Comparison of ENCODE assay signal across 20 cellular contexts in genomic region chr9:83646500-83647239, GRCh38. TPM values are rescaled to one million over a fixed set of nuclear protein-coding genes. Genes with fewer than 3 reads are reported as not detected.
A peak's percentile ranks its signal among the peaks of the same experiment; 100 is the strongest.
DNase-seq lines count a peak whose midpoint lies in the region; ATAC-seq, FAIRE-seq and TF ChIP-seq lines count a peak whose summit lies in the region.
"Had no signal": no experiment of that assay in that cellular context is flagged by ENCODE, and none has a peak within 500 bp of the region (broad histone marks: within the 10 kb centered on the region; RNA-seq: fewer than 3 reads in every experiment).

No MANE protein-coding gene starts in this region.

- H3K27ac Mint-ChIP-seq in T-helper 17 cell, result peak overlapping the region; percentile 72
- H3K27ac Mint-ChIP-seq in stimulated activated effector memory CD8-positive, alpha-beta T cell treated with anti-CD3 and anti-CD28 coated beads, Interleukin-12 subunit alpha, Interleukin-12 subunit beta, amount 100 ng/mL, for 72 hours, result peak overlapping the region; percentile 54
- H3K27ac Mint-ChIP-seq: B cell had no signal

- CTCF ChIA-PET in HepG2 (lab: Yijun Ruan, JAX; ENCODE audit: low intra/inter-chr PET ratio, low total read pairs), result interaction anchor here (3.8 kb wide), 1 partner anchor 25 kb away, joined by 51 read pairs; the partner anchor contains the start of gene IDNK

- H3K4me1 ChIP-seq in HepG2 (ENCODE audit: insufficient read depth, low read length), result no peaks in the 10 kb centered on the region
- H3K4me1 ChIP-seq in right lobe of liver, result no peaks in the 10 kb centered on the region
- no peaks in the 10 kb centered on the region for H3K4me1 ChIP-seq in suprapubic skin

- TF ChIP-seq POLR2A in HepG2 (IDR thresholded peaks at IDR 0.05; ENCODE audit: insufficient read depth in 1 of 2, low read depth in 2 of 2, low read length in 2 of 2), result no peak
- no peak for TF ChIP-seq POLR2A in right lobe of liver (IDR thresholded peaks at IDR 0.05)
- TF ChIP-seq POLR2A in suprapubic skin (IDR thresholded peaks at IDR 0.05), result no peak

- no peak overlapping the region for H2AFZ ChIP-seq in HepG2 (ENCODE audit: low read length)

- no peaks in the 10 kb centered on the region for H3K27me3 ChIP-seq in HepG2 (ENCODE audit: control insufficient read depth in 1 of 2, insufficient read depth in 2 of 2, low read length in 2 of 2)
- H3K27me3 ChIP-seq in right lobe of liver, result no peaks in the 10 kb centered on the region
- H3K27me3 ChIP-seq in suprapubic skin, result no peaks in the 10 kb centered on the region
- H3K27me3 ChIP-seq: MG63 had no signal

- intact Hi-C loops in HepG2 (cut with micrococcal nuclease; ENCODE audit: unreplicated experiment) (no loop called here), right lobe of liver (cut with DNase I) (no loop called here)

- FAIRE-seq in HepG2 (lab: Jason Lieb, UNC), result no peak
- FAIRE-seq: G401.6, GM18507 had no signal

- no peaks in the 10 kb centered on the region for H3K9me3 ChIP-seq in HepG2 (ENCODE audit: low read length)
- H3K9me3 ChIP-seq in right lobe of liver, result no peaks in the 10 kb centered on the region
- no peaks in the 10 kb centered on the region for H3K9me3 ChIP-seq in T-helper 17 cell (ENCODE audit: control insufficient read depth, low read length, poor library complexity, severe bottlenecking)
- H3K9me3 ChIP-seq in suprapubic skin, result no peaks in the 10 kb centered on the region
- H3K9me3 ChIP-seq: MG63 had no signal

- H3K4me3 ChIP-seq in HepG2 (replicated peaks in 1 of 3; ENCODE audit: insufficient read depth in 1 of 3, low read depth in 2 of 3, low read length in 3 of 3), result no peak overlapping the region
- H3K4me3 ChIP-seq in right lobe of liver, result no peak overlapping the region
- H3K4me3 ChIP-seq in suprapubic skin, result no peak overlapping the region
- H3K4me3 ChIP-seq: MG63 had no signal

- H3K9ac ChIP-seq in HepG2 (ENCODE audit: insufficient read depth, low read depth, low read length), result no peak overlapping the region

- H3K36me3 ChIP-seq in HepG2 (replicated peaks in 1 of 2; ENCODE audit: control insufficient read depth in 1 of 2, insufficient read depth in 2 of 2, low read length in 2 of 2) (peaks cover 0 to 6% of the 10 kb centered on the region in 2 experiments; a peak in 3 of 5 replicates), right lobe of liver (peaks cover 0 to 7% (median 1%) of the 10 kb centered on the region in 4 donors), suprapubic skin (peaks cover 40% of the 10 kb centered on the region)
- H3K36me3 ChIP-seq: MG63 had no signal

- ATAC-seq in HepG2 (no peak), right lobe of liver (no peak), T-helper 17 cell (no peak)
- no peak for ATAC-seq in stimulated activated effector memory CD8-positive, alpha-beta T cell treated with anti-CD3 and anti-CD28 coated beads, Interleukin-12 subunit alpha, Interleukin-12 subunit beta, amount 100 ng/mL, for 72 hours
- ATAC-seq: PC-3 had no signal

- H3K4me2 ChIP-seq in HepG2 (ENCODE audit: low read depth, low read length), result no peak overlapping the region

- no peaks in the 10 kb centered on the region for H4K20me1 ChIP-seq in HepG2 (ENCODE audit: insufficient read depth, low read length)

- H3K27ac ChIP-seq in HepG2 (ENCODE audit: extremely low read length, insufficient read depth, low read length) (no peak overlapping the region), right lobe of liver (no peak overlapping the region), suprapubic skin (no peak overlapping the region)

- H3K27me3 Mint-ChIP-seq in T-helper 17 cell, result no peaks in the 10 kb centered on the region
- H3K27me3 Mint-ChIP-seq: B cell had no signal

- WGBS in HepG2 (ENCODE audit: low lambda C conversion rate), result 98% methylated on average over 6 of the region's 8 CpGs
- 93% methylated on average over 4 of the region's 8 CpGs for WGBS in right lobe of liver (ENCODE audit: insufficient coverage, low coverage, low lambda C conversion rate, missing lambda C conversion rate)
- 85% methylated on average over 8 of the region's 8 CpGs for WGBS in suprapubic skin

- DNase-seq in HepG2 (ENCODE audit: low spot score), result no peak
- DNase-seq in right lobe of liver, result no peak
- no peak for DNase-seq in T-helper 17 cell
- DNase-seq in globus pallidus (ENCODE audit: low spot score), result peak; percentile 5
- DNase-seq in stimulated activated effector memory CD8-positive, alpha-beta T cell treated with anti-CD3 and anti-CD28 coated beads, Interleukin-12 subunit alpha, Interleukin-12 subunit beta, amount 100 ng/mL, for 72 hours (ENCODE audit: low spot score in 2 of 2), result no peak
- no peak for DNase-seq in activated CD8-positive, alpha-beta memory T cell treated with anti-CD3 and anti-CD28 coated beads, Interleukin-2, amount 50 U/mL, for 4 hours
- DNase-seq in suprapubic skin (ENCODE audit: low spot score in 2 of 2), result no peak
- no peak for DNase-seq in AML-193 (lab: John Stamatoyannopoulos, UW)
- DNase-seq: GOT3, Kasumi-1, MG63, NCI-H1417, NCI-H187, NCI-H446, NCI-H526, PC-3 had no signal

- no TSS peak for BruUV-seq in HepG2 (replicated peaks; lab: Mats Ljungman, UMichigan)

- H3K4me1 Mint-ChIP-seq in T-helper 17 cell, result peaks cover 7% of the 10 kb centered on the region
- no peaks in the 10 kb centered on the region for H3K4me1 Mint-ChIP-seq in stimulated activated effector memory CD8-positive, alpha-beta T cell treated with anti-CD3 and anti-CD28 coated beads, Interleukin-12 subunit alpha, Interleukin-12 subunit beta, amount 100 ng/mL, for 72 hours
- H3K4me1 Mint-ChIP-seq: CD14-positive monocyte had no signal

- TF ChIP-seq CTCF in HepG2 (CRISPR knock-in tag; IDR thresholded peaks at IDR 0.05) (no peak), right lobe of liver (IDR thresholded peaks at IDR 0.05) (no peak), suprapubic skin (IDR thresholded peaks at IDR 0.05) (no peak)

- H3K4me3 Mint-ChIP-seq in T-helper 17 cell, result no peak overlapping the region
- no peak overlapping the region for H3K4me3 Mint-ChIP-seq in stimulated activated effector memory CD8-positive, alpha-beta T cell treated with anti-CD3 and anti-CD28 coated beads, Interleukin-12 subunit alpha, Interleukin-12 subunit beta, amount 100 ng/mL, for 72 hours
- H3K4me3 Mint-ChIP-seq: B cell, CD14-positive monocyte had no signal

- peaks cover 5% of the 10 kb centered on the region for H3K36me3 Mint-ChIP-seq in T-helper 17 cell (ENCODE audit: low read depth)
- H3K36me3 Mint-ChIP-seq in stimulated activated effector memory CD8-positive, alpha-beta T cell treated with anti-CD3 and anti-CD28 coated beads, Interleukin-12 subunit alpha, Interleukin-12 subunit beta, amount 100 ng/mL, for 72 hours, result peaks cover 33% of the 10 kb centered on the region

- H3K79me2 ChIP-seq in HepG2 (ENCODE audit: insufficient read depth, low read length), result no peaks in the 10 kb centered on the region

- TF ChIP-seq RAD21 in HepG2 (CRISPR knock-in tag; IDR thresholded peaks at IDR 0.05), result no peak

- no peaks in the 10 kb centered on the region for H3K9me3 Mint-ChIP-seq in stimulated activated effector memory CD8-positive, alpha-beta T cell treated with anti-CD3 and anti-CD28 coated beads, Interleukin-12 subunit alpha, Interleukin-12 subunit beta, amount 100 ng/mL, for 72 hours

- in situ Hi-C loops in HepG2 (cut with HindIII; ENCODE audit: extremely low pct_ligation_motif_present, low pct_unique_long_range_greater_than_20kb), result no loop called here

- TF ChIP-seq EP300 in HepG2 (IDR thresholded peaks at IDR 0.05; ENCODE audit: low read depth in 2 of 2, low read length in 2 of 2), result no peak
- no peak for TF ChIP-seq EP300 in HepG2 (CRISPR knock-in tag; IDR thresholded peaks at IDR 0.05; ENCODE audit: borderline replicate concordance)
- TF ChIP-seq EP300 in suprapubic skin (IDR thresholded peaks at IDR 0.05), result no peak

- POLR2A ChIA-PET in HepG2 (lab: Yijun Ruan, JAX), result interaction anchor here (1.2 kb wide), 1 partner anchor 26 kb away, joined by 4 read pairs; no protein-coding TSS in a partner anchor

TF ChIP-seq in HepG2, 621 proteins besides CTCF, POLR2A, EP300 and RAD21:
- TF ChIP-seq RBM22 (optimal IDR thresholded peaks at IDR 0.05; ENCODE audit: low read length), result peak; percentile 47
- peak; percentile 84 for TF ChIP-seq HNRNPK (IDR thresholded peaks at IDR 0.05; ENCODE audit: low read depth, low read length, poor library complexity, severe bottlenecking)
- TF ChIP-seq ZNF460 (CRISPR knock-in tag; IDR thresholded peaks at IDR 0.05; ENCODE audit: borderline replicate concordance), result no peak
- 0 out of 2 replicates have a peak, but pooled peaks have one; percentile 59 for TF ChIP-seq PCBP1 (IDR thresholded peaks at IDR 0.05; ENCODE audit: borderline replicate concordance, low read depth, low read length)

RNA-seq across cellular contexts. Expression of gene IDNK, which starts 23.7 kb away (rescaled TPM):
- 4.8 and 6.3 TPM in 2 replicates for total RNA-seq in HepG2 (2016; rRNA removed; fragmentation: Illumina TruSeq; extraction: Trizol)
- 9.3 and 10.6 TPM in 2 replicates for total RNA-seq in HepG2 (2016; cell fraction: cytosol; rRNA removed; fragmentation: Illumina TruSeq; extraction: Trizol; ENCODE audit: low read depth)
- 4.5 and 4.6 TPM in 2 replicates for total RNA-seq in HepG2 (2016; cell fraction: insoluble cytoplasmic fraction; rRNA removed; fragmentation: Illumina TruSeq; extraction: Trizol)
- total RNA-seq in HepG2 (2016; cell fraction: membrane; rRNA removed; fragmentation: Illumina TruSeq; extraction: Trizol), result 9.1 and 12.0 TPM in 2 replicates
- 2.9 and 4.7 TPM in 2 replicates for total RNA-seq in HepG2 (2016; cell fraction: nucleus; rRNA removed; fragmentation: Illumina TruSeq; extraction: Trizol)
- 2.7 and 3.1 TPM in 2 replicates for polyA plus RNA-seq in HepG2 (2011; rRNA removed)
- polyA plus RNA-seq in HepG2 (2011; cell fraction: cytosol; rRNA removed), result 2.1 and 2.8 TPM in 2 replicates
- polyA plus RNA-seq in HepG2 (2011; cell fraction: nucleus; rRNA removed), result 2.7 and 3.4 TPM in 2 replicates
- polyA plus RNA-seq in HepG2 (2012), result 2.6 and 6.6 TPM in 2 replicates
- 12.6 and 13.6 TPM in 2 replicates for polyA plus RNA-seq in HepG2 (2016; cell fraction: cytosol; fragmentation: Illumina TruSeq; extraction: Trizol; ENCODE audit: low read depth)
- polyA plus RNA-seq in HepG2 (2016; cell fraction: insoluble cytoplasmic fraction; fragmentation: Illumina TruSeq; extraction: Trizol; ENCODE audit: low read depth), result 3.8 and 4.8 TPM in 2 replicates
- 8.6 and 10.0 TPM in 2 replicates for polyA plus RNA-seq in HepG2 (2016; cell fraction: membrane; fragmentation: Illumina TruSeq; extraction: Trizol; ENCODE audit: low read depth)
- 5.4 and 5.8 TPM in 2 replicates for polyA plus RNA-seq in HepG2 (2016; cell fraction: nucleus; fragmentation: Illumina TruSeq; extraction: Trizol; ENCODE audit: insufficient read depth, low read depth)
- polyA minus RNA-seq in HepG2 (2011; rRNA and poly(A)+ RNA removed; ENCODE audit: low replicate concordance), result 0.90 and 2.6 TPM in 2 replicates
- polyA minus RNA-seq in HepG2 (2011; cell fraction: cytosol; rRNA and poly(A)+ RNA removed), result 0.79 and 2.3 TPM in 2 replicates
- polyA minus RNA-seq in HepG2 (2011; cell fraction: nucleus; rRNA and poly(A)+ RNA removed), result 1.7 and 2.5 TPM in 2 replicates
- total RNA-seq in right lobe of liver, result 10 to 100 TPM; 10.6 to 24.6 (median 17.8) TPM
- total RNA-seq in T-helper 17 cell, result 10 to 100 TPM in 1 of 2 donors, 1 to 10 TPM in 1; 5.0 to 10.3 TPM
- 10 to 100 TPM in 1 of 4 donors, 1 to 10 TPM in 3; 3.1 to 10.2 (median 5.8) TPM for total RNA-seq in suprapubic skin
